Comparison of ENCODE assay signal across 8 cellular contexts in genomic region chr4:103099691-103100392, GRCh38. TPM values are rescaled to one million over a fixed set of nuclear protein-coding genes. Genes with fewer than 3 reads are reported as not detected.
A peak's percentile ranks its signal among the peaks of the same experiment; 100 is the strongest.
DNase-seq lines count a peak whose midpoint lies in the region; ATAC-seq and TF ChIP-seq lines count a peak whose summit lies in the region.

BDH2 (minus strand) TSS chr4:103099834; CDS start chr4:103096254, 3,580 bp downstream.

- TF ChIP-seq CTCF in epithelial cell of esophagus (IDR thresholded peaks at IDR 0.05; ENCODE audit: insufficient read depth, low read depth, low read length, missing control alignments): peak; percentile 65

- H3K4me1 Mint-ChIP-seq in activated CD8-positive, alpha-beta T cell treated with anti-CD3 and anti-CD28 coated beads, Interleukin-2, amount 10 ng/mL, durations not matched to agents 7 days and 5 days (ENCODE audit: low read depth): peaks cover 22% of the 10 kb centered on the region

- H3K27ac Mint-ChIP-seq in activated CD8-positive, alpha-beta T cell treated with anti-CD3 and anti-CD28 coated beads, Interleukin-2, amount 10 ng/mL, durations not matched to agents 7 days and 5 days: peak within 1 kb of the TSS; percentile 72

- H3K4me3 ChIP-seq in epithelial cell of esophagus (ENCODE audit: low read length): peak within 1 kb of the TSS; percentile 67

- POLR2A ChIA-PET in activated CD8-positive, alpha-beta T cell treated with anti-CD3 and anti-CD28 coated beads, Interleukin-2, amount 10 ng/mL, durations not matched to agents 7 days and 5 days (lab: Charles Lee): interaction anchor here (1.4 kb wide), 1 partner anchor 81 kb away, joined by 4 read pairs; no protein-coding TSS in a partner anchor

- peaks cover 3% of the 10 kb centered on the region for H3K36me3 Mint-ChIP-seq in activated CD8-positive, alpha-beta T cell treated with anti-CD3 and anti-CD28 coated beads, Interleukin-2, amount 10 ng/mL, durations not matched to agents 7 days and 5 days (ENCODE audit: low read depth)

- H3K27me3 Mint-ChIP-seq in activated CD8-positive, alpha-beta T cell treated with anti-CD3 and anti-CD28 coated beads, Interleukin-2, amount 10 ng/mL, durations not matched to agents 7 days and 5 days (ENCODE audit: low read depth): no peaks in the 10 kb centered on the region

- peak within 1 kb of the TSS; percentile 78 for H3K4me3 Mint-ChIP-seq in activated CD8-positive, alpha-beta T cell treated with anti-CD3 and anti-CD28 coated beads, Interleukin-2, amount 10 ng/mL, durations not matched to agents 7 days and 5 days

- no peaks in the 10 kb centered on the region for H3K9me3 Mint-ChIP-seq in activated CD8-positive, alpha-beta T cell treated with anti-CD3 and anti-CD28 coated beads, Interleukin-2, amount 10 ng/mL, durations not matched to agents 7 days and 5 days (ENCODE audit: insufficient read depth)

- DNase-seq in DMS53 (lab: John Stamatoyannopoulos, UW) (peak; percentile 88), NCI-H774 (lab: John Stamatoyannopoulos, UW) (peak; percentile 58), epithelial cell of esophagus (ENCODE audit: low read depth) (peak; percentile 95), mesenteric fat pad (ENCODE audit: low spot score) (no peak), superior temporal gyrus (ENCODE audit: extremely low spot score) (peak; percentile 96)
- DNase-seq in activated CD8-positive, alpha-beta T cell treated with anti-CD3 and anti-CD28 coated beads, Interleukin-2, amount 10 ng/mL, durations not matched to agents 7 days and 5 days: peak; percentile 71

- peak; percentile 91 for ATAC-seq in GM19468 (IDR thresholded peaks at IDR 0.05; ENCODE audit: extremely low read depth, unreplicated experiment)
- ATAC-seq in HG03575 (IDR thresholded peaks at IDR 0.05; ENCODE audit: extremely low read depth, insufficient number of reproducible peaks, low FRiP score, unreplicated experiment): peak; percentile 90
- ATAC-seq in activated CD8-positive, alpha-beta T cell treated with anti-CD3 and anti-CD28 coated beads, Interleukin-2, amount 10 ng/mL, durations not matched to agents 7 days and 5 days: peak; percentile 96

- CTCF ChIA-PET in activated CD8-positive, alpha-beta T cell treated with anti-CD3 and anti-CD28 coated beads, Interleukin-2, amount 10 ng/mL, durations not matched to agents 7 days and 5 days (lab: Charles Lee): interaction anchor here (0.6 to 4.2 kb wide), 38 partner anchors 8 to 1930 kb away, joined by 3 to 31 read pairs (median 4); partner anchors contain the start of genes MANBA, SLC39A8, SLC9B2 and UBE2D3

RNA-seq across cellular contexts. Expression of gene BDH2, which starts in this region (rescaled TPM):
- total RNA-seq in activated CD8-positive, alpha-beta T cell treated with anti-CD3 and anti-CD28 coated beads, Interleukin-2, amount 10 ng/mL, durations not matched to agents 7 days and 5 days: 10 to 100 TPM; 19.5 to 22.7 TPM
- total RNA-seq in mesenteric fat pad: 31.4 TPM
